Comparison of ENCODE assay signal across 8 cellular contexts in the genomic region with DNA sequence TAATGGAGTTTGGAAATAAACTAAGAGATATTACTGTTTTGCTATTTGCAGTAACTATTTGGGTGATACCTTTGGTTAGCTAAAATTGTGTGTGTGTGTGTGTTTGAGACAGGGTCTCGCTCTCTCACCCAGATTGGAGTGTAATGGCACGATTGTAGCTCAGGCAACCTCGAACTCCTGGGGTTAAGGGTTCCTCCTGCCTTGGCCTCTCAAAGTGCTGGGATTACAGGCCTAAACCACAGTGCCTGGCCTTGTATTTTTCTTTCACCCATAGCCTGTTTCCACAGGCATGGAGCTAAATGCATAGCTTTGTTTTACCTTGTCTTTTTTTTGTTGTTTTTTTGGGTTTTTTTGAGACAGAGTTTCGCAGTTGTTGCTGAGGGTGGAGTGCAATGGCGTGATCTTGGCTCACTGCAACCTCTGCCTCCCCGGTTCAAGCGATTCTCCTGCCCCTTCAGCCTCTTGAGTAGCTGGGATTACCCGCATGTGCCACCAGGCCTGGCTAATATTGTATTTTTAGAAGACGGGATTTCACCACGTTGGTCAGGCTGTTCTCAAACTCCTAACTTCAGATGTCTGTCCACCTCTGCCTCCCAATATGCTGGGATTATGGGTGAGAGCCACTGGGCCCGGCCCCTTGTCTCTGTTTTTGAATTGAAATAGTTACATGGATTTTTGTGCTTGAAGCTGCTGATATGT. TPM values are rescaled to one million over a fixed set of nuclear protein-coding genes. Genes with fewer than 3 reads are reported as not detected.
DNase-seq lines count a peak whose midpoint lies in the region; ATAC-seq, FAIRE-seq and TF ChIP-seq lines count a peak whose summit lies in the region.

No MANE protein-coding gene starts in this region.

- BruUV-seq in GM12878 (replicated peaks; lab: Mats Ljungman, UMichigan) (no TSS peak), HepG2 (replicated peaks; lab: Mats Ljungman, UMichigan) (no TSS peak)

- TF ChIP-seq EP300 in GM12878 (IDR thresholded peaks at IDR 0.05; ENCODE audit: borderline replicate concordance in 1 of 2, control insufficient read depth in 1 of 2, low read depth in 2 of 2, low read length in 2 of 2) (no peak), HepG2 (IDR thresholded peaks at IDR 0.05; ENCODE audit: low read depth in 2 of 2, low read length in 2 of 2) (no peak), HepG2 (CRISPR knock-in tag; IDR thresholded peaks at IDR 0.05; ENCODE audit: borderline replicate concordance) (no peak)

- H3K4me1 ChIP-seq in GM12878 (ENCODE audit: control insufficient read depth, insufficient read depth, low read length), result peaks cover 17% of the 10 kb centered on the region
- H3K4me1 ChIP-seq in HepG2 (ENCODE audit: insufficient read depth, low read length), result peaks cover 46% of the 10 kb centered on the region
- H3K4me1 ChIP-seq in thyroid gland, result peaks cover 40 to 44% of the 10 kb centered on the region in 2 donors

- DNase-seq in T-helper 2 cell treated with Interferon-gamma antibody and Interleukin-4, amounts not matched to agents 5 μg/mL and 100 μg/mL, for 36 hours (ENCODE audit: low spot score), result no peak
- DNase-seq in T-helper 2 cell (no peak), GM12878 (ENCODE audit: low read depth, low spot score) (no peak), HepG2 (ENCODE audit: low spot score) (no peak), thyroid gland (peak in 1 of 2 donors; percentile 22), NCI-H345 (lab: John Stamatoyannopoulos, UW) (no peak), NOMO-1 treated with dmso at 0.1 percent for 144 hours (lab: John Stamatoyannopoulos, UW; ENCODE audit: unreplicated experiment) (no peak), inferior parietal cortex (ENCODE audit: extremely low spot score) (no peak)

- H3K36me3 ChIP-seq in GM12878 (ENCODE audit: control insufficient read depth in 2 of 2, insufficient read depth in 2 of 2, low read length in 1 of 2) (peaks cover 2 to 9% of the 10 kb centered on the region in 2 experiments), HepG2 (replicated peaks in 1 of 2; ENCODE audit: control insufficient read depth in 1 of 2, insufficient read depth in 2 of 2, low read length in 2 of 2) (peaks cover 2 to 14% of the 10 kb centered on the region in 2 experiments; a peak in 3 of 5 replicates), thyroid gland (peaks cover 0 to 6% of the 10 kb centered on the region in 2 donors)

- peaks cover 69% of the 10 kb centered on the region for H3K36me3 Mint-ChIP-seq in T-helper 2 cell treated with Interferon-gamma antibody and Interleukin-4, amounts not matched to agents 5 μg/mL and 100 μg/mL, for 36 hours (ENCODE audit: low read depth)

- H3K79me2 ChIP-seq in GM12878 (ENCODE audit: control insufficient read depth, insufficient read depth, low read length) (peaks cover 98% of the 10 kb centered on the region), HepG2 (ENCODE audit: insufficient read depth, low read length) (peaks cover 98% of the 10 kb centered on the region)

- intact Hi-C loops in GM12878 (cut with micrococcal nuclease; ENCODE audit: unreplicated experiment), result no loop called here
- intact Hi-C loops in HepG2 (cut with micrococcal nuclease; ENCODE audit: unreplicated experiment), result loop anchor here (10.0 kb wide), 1 partner anchor 515 kb away; no protein-coding TSS in a partner anchor
- intact Hi-C loops in thyroid gland (cut with DNase I), result loop anchor here (10.0 kb wide), 1 partner anchor 275 kb away; a partner anchor contains a TSS

- CTCF ChIA-PET in GM12878 (lab: Yijun Ruan, JAX) (interaction anchor here (0.9 to 2.1 kb wide), 5 partner anchors 9 to 277 kb away, joined by 3 to 6 read pairs (median 4); no protein-coding TSS in a partner anchor), HepG2 (lab: Yijun Ruan, JAX; ENCODE audit: low intra/inter-chr PET ratio, low total read pairs) (no interaction called here)

- WGBS in GM12878 (ENCODE audit: insufficient coverage, insufficient replicate concordance, low lambda C conversion rate, missing lambda C conversion rate), result 10% methylated on average over 11 of the region's 11 CpGs
- WGBS in HepG2 (ENCODE audit: low lambda C conversion rate), result 62% methylated on average over 11 of the region's 11 CpGs
- WGBS in thyroid gland, 2 donors, result 28 to 31% methylated on average over 11 of the region's 11 CpGs

- RAD21 ChIA-PET in GM12878 (lab: Charles Lee; ENCODE audit: unreplicated experiment), result interaction anchor here (0.7 to 1.4 kb wide), 6 partner anchors 9 to 270 kb away, joined by 3 to 9 read pairs (median 4); a partner anchor contains a TSS

- FAIRE-seq in GM12878 (lab: Jason Lieb, UNC), result no peak
- FAIRE-seq in HepG2 (lab: Jason Lieb, UNC), result no peak

- TF ChIP-seq POLR2A in GM12878 (IDR thresholded peaks at IDR 0.05; ENCODE audit: low read depth, low read length), result no peak
- no peak for TF ChIP-seq POLR2A in HepG2 (IDR thresholded peaks at IDR 0.05; ENCODE audit: insufficient read depth in 1 of 2, low read depth in 2 of 2, low read length in 2 of 2)
- no peak for TF ChIP-seq POLR2A in thyroid gland (IDR thresholded peaks at IDR 0.05)

- no peaks in the 10 kb centered on the region for H3K9me3 Mint-ChIP-seq in T-helper 2 cell treated with Interferon-gamma antibody and Interleukin-4, amounts not matched to agents 5 μg/mL and 100 μg/mL, for 36 hours

- POLR2A ChIA-PET in GM12878 (lab: Charles Lee), result interaction anchor here (1.5 to 2.1 kb wide), 3 partner anchors 9 to 30 kb away, joined by 4 to 5 read pairs (median 5); no protein-coding TSS in a partner anchor
- POLR2A ChIA-PET in HepG2 (lab: Yijun Ruan, JAX), result interaction anchor here (1.1 kb wide), 1 partner anchor 12 kb away, joined by 3 read pairs; no protein-coding TSS in a partner anchor

- H3K27ac ChIP-seq in GM12878 (ENCODE audit: control insufficient read depth, insufficient read depth) (peak overlapping the region; percentile 28), HepG2 (ENCODE audit: extremely low read length, insufficient read depth, low read length) (peak overlapping the region; percentile 21), thyroid gland (peak overlapping the region; percentile 10 to 99 (median 55))

- no peaks in the 10 kb centered on the region for H3K27me3 ChIP-seq in GM12878 (replicated peaks in 1 of 2; ENCODE audit: control insufficient read depth in 2 of 2, insufficient read depth in 2 of 2, low read length in 1 of 2)
- no peaks in the 10 kb centered on the region; a peak in 1 of 5 replicates for H3K27me3 ChIP-seq in HepG2 (ENCODE audit: control insufficient read depth in 1 of 2, insufficient read depth in 2 of 2, low read length in 2 of 2)
- H3K27me3 ChIP-seq in thyroid gland, result no peaks in the 10 kb centered on the region

- peak overlapping the region; percentile 92 for H3K4me3 Mint-ChIP-seq in T-helper 2 cell treated with Interferon-gamma antibody and Interleukin-4, amounts not matched to agents 5 μg/mL and 100 μg/mL, for 36 hours

- TF ChIP-seq CTCF in GM12878 (IDR thresholded peaks at IDR 0.05 in 2 of 3, conservative IDR thresholded peaks at IDR 0.05 in 1 of 3; ENCODE audit: control insufficient read depth in 2 of 3, extremely low read depth in 1 of 3, insufficient read depth in 1 of 3, low read depth in 3 of 3, low read length in 3 of 3), result no peak
- no peak for TF ChIP-seq CTCF in HepG2 (CRISPR knock-in tag; IDR thresholded peaks at IDR 0.05)
- TF ChIP-seq CTCF in thyroid gland (IDR thresholded peaks at IDR 0.05), result no peak

- ATAC-seq in GM12878 (peak; percentile 16), HepG2 (peak; percentile 18; the same call in 2 of the 3 replicates)

- in situ Hi-C loops in GM12878 (cut with MboI) (loop anchor here (10.0 to 25.0 kb wide), 2 partner anchors 1185 to 1867 kb away; a partner anchor contains a TSS), HepG2 (cut with HindIII; ENCODE audit: extremely low pct_ligation_motif_present, low pct_unique_long_range_greater_than_20kb) (no loop called here)

- H3K4me3 ChIP-seq in GM12878, result peak overlapping the region; percentile 87
- peak overlapping the region; percentile 18 to 94 (median 90) for H3K4me3 ChIP-seq in HepG2 (replicated peaks in 1 of 3; ENCODE audit: insufficient read depth in 1 of 3, low read depth in 2 of 3, low read length in 3 of 3)
- H3K4me3 ChIP-seq in thyroid gland (replicated peaks in 1 of 3), result peak overlapping the region in 1 of 3 donors; percentile 92

- H3K27me3 Mint-ChIP-seq in T-helper 2 cell treated with Interferon-gamma antibody and Interleukin-4, amounts not matched to agents 5 μg/mL and 100 μg/mL, for 36 hours (ENCODE audit: low read depth), result no peaks in the 10 kb centered on the region

- peak overlapping the region; percentile 79 for H3K27ac Mint-ChIP-seq in T-helper 2 cell treated with Interferon-gamma antibody and Interleukin-4, amounts not matched to agents 5 μg/mL and 100 μg/mL, for 36 hours

- H3K9ac ChIP-seq in GM12878 (ENCODE audit: control insufficient read depth, insufficient read depth, low read length) (peak overlapping the region; percentile 41), HepG2 (ENCODE audit: insufficient read depth, low read depth, low read length) (peak overlapping the region; percentile 97)

- no peak overlapping the region for H2AFZ ChIP-seq in GM12878 (ENCODE audit: control insufficient read depth, low read depth, low read length)
- no peak overlapping the region for H2AFZ ChIP-seq in HepG2 (ENCODE audit: low read length)

- no peaks in the 10 kb centered on the region; the same call in 2 of the 3 replicates for H3K9me3 ChIP-seq in GM12878 (replicated peaks; ENCODE audit: control insufficient read depth, insufficient read depth, low read length)
- H3K9me3 ChIP-seq in HepG2 (ENCODE audit: low read length), result no peaks in the 10 kb centered on the region
- H3K9me3 ChIP-seq in thyroid gland, result no peaks in the 10 kb centered on the region

- SMC1A ChIA-PET in GM12878 (lab: Charles Lee; ENCODE audit: uncharacterized antibody, unreplicated experiment), result interaction anchor here (0.9 to 6.8 kb wide), 6 partner anchors 10 to 361 kb away, joined by 3 to 48 read pairs (median 4); no protein-coding TSS in a partner anchor

- H3K4me2 ChIP-seq in GM12878 (ENCODE audit: control insufficient read depth, insufficient read depth) (peak overlapping the region; percentile 91), HepG2 (ENCODE audit: low read depth, low read length) (peak overlapping the region; percentile 83)

- H3K4me1 Mint-ChIP-seq in T-helper 2 cell treated with Interferon-gamma antibody and Interleukin-4, amounts not matched to agents 5 μg/mL and 100 μg/mL, for 36 hours (ENCODE audit: low read depth), result peaks cover 52% of the 10 kb centered on the region

- TF ChIP-seq RAD21 in GM12878 (IDR thresholded peaks at IDR 0.05; ENCODE audit: insufficient read depth, low read depth, low read length) (no peak), HepG2 (CRISPR knock-in tag; IDR thresholded peaks at IDR 0.05) (no peak)

- peaks cover 10% of the 10 kb centered on the region for H4K20me1 ChIP-seq in GM12878 (ENCODE audit: control insufficient read depth, insufficient read depth)
- peaks cover 80% of the 10 kb centered on the region for H4K20me1 ChIP-seq in HepG2 (ENCODE audit: insufficient read depth, low read length)

RNA-seq across cellular contexts. Expression of a gene that starts 5.6 kb away (rescaled TPM):
- total RNA-seq in GM12878 (2013; cell fraction: nucleolus; rRNA removed), result 245 and 259 TPM in 2 replicates
- total RNA-seq in GM12878 (2014; rRNA removed) (47.0 and 61.9 TPM in 2 replicates), GM12878 (2014; rRNA removed; fragmentation: Illumina TruSeq; extraction: Trizol) (79.3 and 80.8 TPM in 2 replicates), GM12878 (2021) (52.3 and 52.7 TPM in 2 replicates), HepG2 (2016; rRNA removed; fragmentation: Illumina TruSeq; extraction: Trizol) (72.2 and 101 TPM in 2 replicates), thyroid gland (100 to 1,000 TPM in 2 of 4 donors, 10 to 100 TPM in 2; 89.4 to 109 (median 99.4) TPM)
- polyA plus RNA-seq in GM12878 (2011; ENCODE audit: low read depth), result 26.9 TPM
- polyA plus RNA-seq in GM12878 (2011; rRNA removed) (96.2 and 163 TPM in 2 replicates), GM12878 (2014; fragmentation: Illumina TruSeq; extraction: Trizol) (64.6 and 82.2 TPM in 2 replicates), GM12878 (2014; fragmentation: Nextera tagmentation; extraction: Ambion mirVana) (10 to 100 TPM; 27.0 to 32.5 TPM), GM12878 (2014; rRNA removed) (35.2 and 41.9 TPM in 2 replicates), GM12878 (2016; fragmentation: Nextera tagmentation; extraction: Ambion mirVana) (10 to 100 TPM; 58.4 to 65.8 TPM), HepG2 (2011; rRNA removed) (22.4 and 27.1 TPM in 2 replicates)
- 21.1 and 24.1 TPM in 2 replicates for polyA plus RNA-seq in GM12878 (2011; cell fraction: cytosol; rRNA removed)
- polyA plus RNA-seq in GM12878 (2011; cell fraction: nucleus; rRNA removed), result 47.4 and 47.9 TPM in 2 replicates
- 44.8 and 50.5 TPM in 2 replicates for polyA plus RNA-seq in GM12878 (2012)
- polyA minus RNA-seq in GM12878 (2011; rRNA and poly(A)+ RNA removed), result 36.5 and 47.3 TPM in 2 replicates
- 23.4 and 33.1 TPM in 2 replicates for polyA minus RNA-seq in GM12878 (2011; cell fraction: cytosol; rRNA and poly(A)+ RNA removed)
- polyA minus RNA-seq in GM12878 (2011; cell fraction: nucleus; rRNA and poly(A)+ RNA removed), result 27.8 and 40.3 TPM in 2 replicates
- 66.3 and 69.1 TPM in 2 replicates for total RNA-seq in HepG2 (2016; cell fraction: cytosol; rRNA removed; fragmentation: Illumina TruSeq; extraction: Trizol; ENCODE audit: low read depth)
- total RNA-seq in HepG2 (2016; cell fraction: insoluble cytoplasmic fraction; rRNA removed; fragmentation: Illumina TruSeq; extraction: Trizol), result 70.0 and 97.0 TPM in 2 replicates
- total RNA-seq in HepG2 (2016; cell fraction: membrane; rRNA removed; fragmentation: Illumina TruSeq; extraction: Trizol), result 43.3 and 49.9 TPM in 2 replicates
- total RNA-seq in HepG2 (2016; cell fraction: nucleus; rRNA removed; fragmentation: Illumina TruSeq; extraction: Trizol), result 71.5 and 77.9 TPM in 2 replicates
- 8.1 and 15.4 TPM in 2 replicates for polyA plus RNA-seq in HepG2 (2011; cell fraction: cytosol; rRNA removed)
- polyA plus RNA-seq in HepG2 (2011; cell fraction: nucleus; rRNA removed), result 13.5 and 16.6 TPM in 2 replicates
- polyA plus RNA-seq in HepG2 (2012), result 37.4 and 42.2 TPM in 2 replicates
- polyA plus RNA-seq in HepG2 (2016; cell fraction: cytosol; fragmentation: Illumina TruSeq; extraction: Trizol; ENCODE audit: low read depth), result 2.8 and 3.5 TPM in 2 replicates
- polyA plus RNA-seq in HepG2 (2016; cell fraction: insoluble cytoplasmic fraction; fragmentation: Illumina TruSeq; extraction: Trizol; ENCODE audit: low read depth), result 68.2 and 77.7 TPM in 2 replicates
- polyA plus RNA-seq in HepG2 (2016; cell fraction: membrane; fragmentation: Illumina TruSeq; extraction: Trizol; ENCODE audit: low read depth), result 12.7 and 15.4 TPM in 2 replicates
- 97.7 and 101 TPM in 2 replicates for polyA plus RNA-seq in HepG2 (2016; cell fraction: nucleus; fragmentation: Illumina TruSeq; extraction: Trizol; ENCODE audit: insufficient read depth, low read depth)
- polyA minus RNA-seq in HepG2 (2011; rRNA and poly(A)+ RNA removed; ENCODE audit: low replicate concordance), result 7.1 and 12.3 TPM in 2 replicates
- 23.4 and 24.7 TPM in 2 replicates for polyA minus RNA-seq in HepG2 (2011; cell fraction: cytosol; rRNA and poly(A)+ RNA removed)
- 86.4 and 87.5 TPM in 2 replicates for polyA minus RNA-seq in HepG2 (2011; cell fraction: nucleus; rRNA and poly(A)+ RNA removed)
